ENCODE assay signal across 2 cellular contexts in genomic region chr14:91401751-91402150, GRCh38.
TF ChIP-seq lines count a peak whose summit lies in the region.

No MANE protein-coding gene starts in this region.

TF ChIP-seq in K562, 482 proteins besides CTCF, POLR2A, EP300 and RAD21:
- TF ChIP-seq MCM7 (IDR thresholded peaks at IDR 0.05) = no peak
- no peak for TF ChIP-seq SIRT6 (IDR thresholded peaks at IDR 0.05; ENCODE audit: low read depth, low read length)
- no peak for TF ChIP-seq NR2C1 (IDR thresholded peaks at IDR 0.05)
- no peak for TF ChIP-seq NR2C1 (tag; IDR thresholded peaks at IDR 0.05)
- no peak for TF ChIP-seq CBFA2T3 (IDR thresholded peaks at IDR 0.05)
- TF ChIP-seq CHD1 (IDR thresholded peaks at IDR 0.05; ENCODE audit: low read length) = no peak
- TF ChIP-seq MCM3 (IDR thresholded peaks at IDR 0.05) = no peak
- TF ChIP-seq ELF1 (tag; IDR thresholded peaks at IDR 0.05) = no peak
- TF ChIP-seq MCM5 (IDR thresholded peaks at IDR 0.05; ENCODE audit: low read depth) = no peak
- no peak for TF ChIP-seq GATA2 (CRISPR knock-in tag; IDR thresholded peaks at IDR 0.05)
- no peak for TF ChIP-seq CHD4 (IDR thresholded peaks at IDR 0.05; ENCODE audit: insufficient read depth, insufficient replicate concordance, low read depth, low read length, poor library complexity, severe bottlenecking)
- no peak for TF ChIP-seq KLF13 (tag; IDR thresholded peaks at IDR 0.05; ENCODE audit: borderline replicate concordance, low read depth)
- TF ChIP-seq CCAR2 (IDR thresholded peaks at IDR 0.05; ENCODE audit: low read depth, low read length) = no peak
- no peak for TF ChIP-seq BRCA1 (IDR thresholded peaks at IDR 0.05)
- no peak for TF ChIP-seq BRCA1 (CRISPR knock-in tag; IDR thresholded peaks at IDR 0.05)
- TF ChIP-seq POLR2H (tag; IDR thresholded peaks at IDR 0.05; ENCODE audit: low read depth) = no peak
- TF ChIP-seq CREB3L1 (IDR thresholded peaks at IDR 0.05; ENCODE audit: borderline replicate concordance, low read depth) = no peak

TF ChIP-seq in WTC11, 78 proteins besides CTCF, POLR2A, EP300 and RAD21:
- TF ChIP-seq SMAD3 (CRISPR knock-in tag; IDR thresholded peaks at IDR 0.05; ENCODE audit: borderline replicate concordance) (no peak), MLX (CRISPR knock-in tag; IDR thresholded peaks at IDR 0.05) (no peak)
